In genomic region chr11:45470151-45471001, GRCh38 we compare ENCODE assay signal across 19 cellular contexts.
DNase-seq lines count a peak whose midpoint lies in the region; ATAC-seq, FAIRE-seq and TF ChIP-seq lines count a peak whose summit lies in the region.
"Had no signal": no experiment of that assay in that cellular context is flagged by ENCODE, and none has a peak within 500 bp of the region (broad histone marks: within the 10 kb centered on the region; RNA-seq: fewer than 3 reads in every experiment).

No MANE protein-coding gene starts in this region.

- no peak overlapping the region for H3K4me3 Mint-ChIP-seq in osteocyte (ENCODE audit: unreplicated experiment)
- H3K4me3 Mint-ChIP-seq: activated naive CD4-positive, alpha-beta T cell treated with anti-CD3 and anti-CD28 coated beads for 36 hours; H9; memory B cell had no signal

- ATAC-seq in pancreas (peak; percentile 43 to 74 (median 58)), HG03520 (IDR thresholded peaks at IDR 0.05; ENCODE audit: unreplicated experiment) (no peak)
- ATAC-seq: gastrocnemius medialis had no signal

- no peak overlapping the region for H3K4me3 ChIP-seq in fibroblast of lung (replicated peaks in 1 of 4; ENCODE audit: control extremely low read depth in 1 of 4, insufficient read depth in 1 of 4, low read depth in 3 of 4, low read length in 4 of 4)
- no peak overlapping the region for H3K4me3 ChIP-seq in pancreas
- H3K4me3 ChIP-seq: cardiac muscle cell, gastrocnemius medialis had no signal

- H3K4me2 ChIP-seq in fibroblast of lung (ENCODE audit: extremely low read depth, insufficient read depth, low read length), result no peak overlapping the region

- H3K9ac ChIP-seq in fibroblast of lung (ENCODE audit: insufficient read depth, low read length), result no peak overlapping the region

- H4K20me1 ChIP-seq in fibroblast of lung (ENCODE audit: control insufficient read depth, extremely low read depth, insufficient read depth, low read length), result no peaks in the 10 kb centered on the region

- no peak overlapping the region for H3K27ac Mint-ChIP-seq in osteocyte (ENCODE audit: unreplicated experiment)
- H3K27ac Mint-ChIP-seq: activated naive CD4-positive, alpha-beta T cell treated with anti-CD3 and anti-CD28 coated beads for 36 hours; memory B cell had no signal

- H3K4me1 ChIP-seq in fibroblast of lung (ENCODE audit: control insufficient read depth, extremely low read depth, insufficient read depth, low read length) (no peaks in the 10 kb centered on the region), pancreas (peaks cover 0 to 4% (median 0%) of the 10 kb centered on the region in 3 donors)
- H3K4me1 ChIP-seq: gastrocnemius medialis had no signal

- no peaks in the 10 kb centered on the region for H3K36me3 Mint-ChIP-seq in osteocyte (ENCODE audit: unreplicated experiment)

- WGBS in pancreas, 2 donors, result 52 to 54% methylated on average over 9 of the region's 9 CpGs

- peak; percentile 43 for DNase-seq in EL
- peak; percentile 28 for DNase-seq in M059J (ENCODE audit: low read depth)
- DNase-seq in fibroblast of lung (ENCODE audit: low read depth in 2 of 2), result peak; percentile 16 to 37
- peak in 3 of 6 donors; percentile 49 to 72 (median 54) for DNase-seq in pancreas
- DNase-seq in osteocyte (ENCODE audit: extremely low spot score, unreplicated experiment), result no peak
- no peak for DNase-seq in NCI-H1092 (lab: John Stamatoyannopoulos, UW)
- DNase-seq: activated CD4-positive, alpha-beta T cell treated with anti-CD3 and anti-CD28 coated beads for 4 hours; activated naive CD4-positive, alpha-beta T cell treated with anti-CD3 and anti-CD28 coated beads for 36 hours; DND-41; effector memory CD4-positive, alpha-beta T cell; gastrocnemius medialis; H9; KBM-7; NCI-H1930; NK-92 treated with Interleukin-12 subunit alpha and Interleukin-12 subunit beta, amount 100 ng/mL, for 24 hours had no signal

- peaks cover 14% of the 10 kb centered on the region for H3K27me3 Mint-ChIP-seq in osteocyte (ENCODE audit: unreplicated experiment)

- peaks cover 8% of the 10 kb centered on the region for H3K4me1 Mint-ChIP-seq in osteocyte (ENCODE audit: unreplicated experiment)
- H3K4me1 Mint-ChIP-seq: memory B cell had no signal

- FAIRE-seq in pancreas (lab: Jason Lieb, UNC), result no peak

- H3K27ac ChIP-seq in fibroblast of lung (ENCODE audit: insufficient read depth, low read length) (no peak overlapping the region), pancreas (peak overlapping the region in 2 of 4 donors; percentile 26 to 36)
- H3K27ac ChIP-seq: cardiac muscle cell, gastrocnemius medialis, neutrophil had no signal

- TF ChIP-seq CTCF in fibroblast of lung (conservative IDR thresholded peaks at IDR 0.05 in 1 of 2, IDR thresholded peaks at IDR 0.05 in 1 of 2; ENCODE audit: low read depth in 1 of 2, low read length in 2 of 2), result no peak
- TF ChIP-seq CTCF in pancreas (IDR thresholded peaks at IDR 0.05), result no peak
- no peak for TF ChIP-seq CTCF in osteocyte (IDR thresholded peaks at IDR 0.05)

- H2AFZ ChIP-seq in fibroblast of lung (ENCODE audit: low read length), result no peak overlapping the region

- H3K36me3 ChIP-seq in fibroblast of lung (ENCODE audit: control insufficient read depth, insufficient read depth, low read length) (no peaks in the 10 kb centered on the region), pancreas (no peaks in the 10 kb centered on the region)
- H3K36me3 ChIP-seq: cardiac muscle cell, gastrocnemius medialis, neutrophil had no signal

- H3K27me3 ChIP-seq in fibroblast of lung (ENCODE audit: control insufficient read depth, insufficient read depth, low read length) (no peaks in the 10 kb centered on the region), pancreas (no peaks in the 10 kb centered on the region)
- H3K27me3 ChIP-seq: cardiac muscle cell, gastrocnemius medialis had no signal

- no peaks in the 10 kb centered on the region for H3K9me3 ChIP-seq in fibroblast of lung (ENCODE audit: control insufficient read depth, insufficient read depth, low read depth, low read length)
- H3K9me3 ChIP-seq in pancreas, result no peaks in the 10 kb centered on the region
- H3K9me3 ChIP-seq: gastrocnemius medialis, neutrophil had no signal

- H3K79me2 ChIP-seq in fibroblast of lung (ENCODE audit: control insufficient read depth, insufficient read depth, low read length), result no peaks in the 10 kb centered on the region

- no peaks in the 10 kb centered on the region for H3K9me3 Mint-ChIP-seq in osteocyte (ENCODE audit: unreplicated experiment)
- H3K9me3 Mint-ChIP-seq: activated naive CD4-positive, alpha-beta T cell treated with anti-CD3 and anti-CD28 coated beads for 36 hours; H9; memory B cell had no signal

- intact Hi-C loops in pancreas (cut with DNase I), result no loop called here

Comparison
In these comparisons a context has a peak if more than half of its experiments do, and no peak if none do; other contexts are left out.
1. DNase-seq: peak in EL (single experiment), M059J (single experiment) and fibroblast of lung (2 of 2); none in osteocyte (single experiment) and NCI-H1092 (single experiment).